ENCODE assay signal across 28 cellular contexts in the genomic region with DNA sequence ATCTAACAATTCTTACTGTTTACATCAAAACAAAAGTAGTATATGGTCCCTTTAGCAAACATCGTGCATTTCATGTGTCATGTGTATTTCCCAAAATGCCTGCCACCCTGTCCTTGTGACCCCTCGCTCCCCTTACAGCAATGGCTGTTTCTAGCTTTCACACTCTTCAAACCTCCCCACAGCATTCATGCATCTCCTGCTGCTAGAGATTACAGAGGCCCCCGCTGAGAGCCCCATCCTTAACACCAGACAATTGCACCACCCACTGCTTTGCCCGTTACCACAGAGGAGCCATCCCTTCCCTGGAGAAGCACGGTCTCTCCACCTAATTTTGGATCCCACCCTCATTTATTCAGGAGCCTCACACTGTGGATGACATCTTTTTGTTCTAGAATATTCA.
"Had no signal": no experiment of that assay in that cellular context is flagged by ENCODE, and none has a peak within 500 bp of the region (broad histone marks: within the 10 kb centered on the region; RNA-seq: fewer than 3 reads in every experiment).

No MANE protein-coding gene starts in this region.

- H3K4me1 ChIP-seq: gastroesophageal sphincter had no signal

- H3K36me3 Mint-ChIP-seq: activated CD4-positive, alpha-beta memory T cell treated with anti-CD3 and anti-CD28 coated beads for 36 hours; activated naive CD8-positive, alpha-beta T cell; T-cell had no signal

- H3K27ac ChIP-seq: brain microvascular endothelial cell, esophagus squamous epithelium, gastroesophageal sphincter, WERI-Rb-1 had no signal

- H3K36me3 ChIP-seq: brain microvascular endothelial cell, esophagus squamous epithelium, gastroesophageal sphincter, WERI-Rb-1 had no signal

- H3K4me1 Mint-ChIP-seq: activated CD4-positive, alpha-beta T cell treated with anti-CD3 and anti-CD28 coated beads for 36 hours; activated CD4-positive, alpha-beta T cell treated with anti-CD3 and anti-CD28 coated beads, Interleukin-2, amount 10 ng/mL, durations not matched to agents 24 days and 14 days; activated T-helper 17 cell treated with anti-CD3 and anti-CD28 coated beads, Interleukin-2, amount 50 U/mL, for 72 hours; T-cell had no signal

- ATAC-seq: activated CD4-positive, alpha-beta T cell treated with anti-CD3 and anti-CD28 coated beads for 36 hours; activated CD8-positive, alpha-beta T cell treated with anti-CD3 and anti-CD28 coated beads, Interleukin-2, amount 10 ng/mL, durations not matched to agents 7 days and 5 days; activated T-cell treated with anti-CD3 and anti-CD28 coated beads, Interleukin-2, amount 50 U/mL, for 4 hours; activated T-helper 17 cell treated with anti-CD3 and anti-CD28 coated beads, Interleukin-2, amount 50 U/mL, for 72 hours; gastroesophageal sphincter; T-cell had no signal

- H3K27ac Mint-ChIP-seq: activated CD4-positive, alpha-beta memory T cell treated with anti-CD3 and anti-CD28 coated beads for 36 hours; activated CD4-positive, alpha-beta T cell treated with anti-CD3 and anti-CD28 coated beads for 36 hours; activated CD4-positive, alpha-beta T cell treated with anti-CD3 and anti-CD28 coated beads, Interleukin-2, amount 10 ng/mL, durations not matched to agents 24 days and 14 days; activated CD8-positive, alpha-beta T cell treated with anti-CD3 and anti-CD28 coated beads, Interleukin-2, amount 10 ng/mL, durations not matched to agents 7 days and 5 days; activated naive CD8-positive, alpha-beta T cell; activated T-helper 17 cell treated with anti-CD3 and anti-CD28 coated beads, Interleukin-2, amount 50 U/mL, for 72 hours; T-cell; T-helper 1 cell treated with Interleukin-12 subunit alpha and Interleukin-12 subunit beta and Interleukin-4 antibody, amounts not matched to agents 30 μg/mL and 1 μg/mL, for 36 hours had no signal

- DNase-seq: activated CD4-positive, alpha-beta memory T cell treated with anti-CD3 and anti-CD28 coated beads for 36 hours; activated CD4-positive, alpha-beta T cell treated with anti-CD3 and anti-CD28 coated beads for 36 hours; activated CD4-positive, alpha-beta T cell treated with anti-CD3 and anti-CD28 coated beads, Interleukin-2, amount 10 ng/mL, durations not matched to agents 24 days and 14 days; activated CD4-positive, CD25-positive, alpha-beta regulatory T cell; activated CD4-positive, CD25-positive, alpha-beta regulatory T cell treated with anti-CD3 and anti-CD28 coated beads, Interleukin-2, amount 50 U/mL, for 72 hours; activated CD8-positive, alpha-beta T cell treated with anti-CD3 and anti-CD28 coated beads, Interleukin-2, amount 10 ng/mL, durations not matched to agents 7 days and 5 days; activated effector memory CD4-positive, alpha-beta T cell treated with Interleukin-2 at 50 U/mL for 16 hours; activated gamma-delta T cell treated with Interleukin-2 at 50 U/mL for 16 hours; activated naive CD4-positive, alpha-beta T cell treated with anti-CD3 and anti-CD28 coated beads, Interleukin-2, amount 50 U/mL, for 16 hours; activated naive CD4-positive, alpha-beta T cell treated with Interleukin-2 at 50 U/mL for 16 hours; activated T-cell treated with anti-CD3 and anti-CD28 coated beads, Interleukin-2, amount 50 U/mL, for 4 hours; amniotic stem cell; anterior cingulate cortex; brain microvascular endothelial cell; cortex of kidney; dermis blood vessel endothelial cell; effector CD8-positive, alpha-beta T cell; erythroblast; esophagus squamous epithelium; foreskin melanocyte; hippocampal formation; T-cell; T-helper 9 cell; WERI-Rb-1 had no signal

- H3K9me3 Mint-ChIP-seq: activated CD4-positive, alpha-beta memory T cell treated with anti-CD3 and anti-CD28 coated beads for 36 hours; activated CD4-positive, alpha-beta T cell treated with anti-CD3 and anti-CD28 coated beads, Interleukin-2, amount 10 ng/mL, durations not matched to agents 24 days and 14 days; T-helper 1 cell treated with Interleukin-12 subunit alpha and Interleukin-12 subunit beta and Interleukin-4 antibody, amounts not matched to agents 30 μg/mL and 1 μg/mL, for 36 hours had no signal

- H3K4me3 Mint-ChIP-seq: activated CD4-positive, alpha-beta memory T cell treated with anti-CD3 and anti-CD28 coated beads for 36 hours; activated CD4-positive, alpha-beta T cell treated with anti-CD3 and anti-CD28 coated beads for 36 hours; activated CD4-positive, alpha-beta T cell treated with anti-CD3 and anti-CD28 coated beads, Interleukin-2, amount 10 ng/mL, durations not matched to agents 24 days and 14 days; activated CD8-positive, alpha-beta T cell treated with anti-CD3 and anti-CD28 coated beads, Interleukin-2, amount 10 ng/mL, durations not matched to agents 7 days and 5 days; activated naive CD8-positive, alpha-beta T cell; activated T-cell treated with anti-CD3 and anti-CD28 coated beads, Interleukin-2, amount 50 U/mL, for 4 hours; activated T-helper 17 cell treated with anti-CD3 and anti-CD28 coated beads, Interleukin-2, amount 50 U/mL, for 72 hours; T-cell; T-helper 1 cell treated with Interleukin-12 subunit alpha and Interleukin-12 subunit beta and Interleukin-4 antibody, amounts not matched to agents 30 μg/mL and 1 μg/mL, for 36 hours had no signal

- H3K4me3 ChIP-seq: esophagus squamous epithelium, gastroesophageal sphincter had no signal

- H3K9me3 ChIP-seq: esophagus squamous epithelium had no signal
